In the genomic region with DNA sequence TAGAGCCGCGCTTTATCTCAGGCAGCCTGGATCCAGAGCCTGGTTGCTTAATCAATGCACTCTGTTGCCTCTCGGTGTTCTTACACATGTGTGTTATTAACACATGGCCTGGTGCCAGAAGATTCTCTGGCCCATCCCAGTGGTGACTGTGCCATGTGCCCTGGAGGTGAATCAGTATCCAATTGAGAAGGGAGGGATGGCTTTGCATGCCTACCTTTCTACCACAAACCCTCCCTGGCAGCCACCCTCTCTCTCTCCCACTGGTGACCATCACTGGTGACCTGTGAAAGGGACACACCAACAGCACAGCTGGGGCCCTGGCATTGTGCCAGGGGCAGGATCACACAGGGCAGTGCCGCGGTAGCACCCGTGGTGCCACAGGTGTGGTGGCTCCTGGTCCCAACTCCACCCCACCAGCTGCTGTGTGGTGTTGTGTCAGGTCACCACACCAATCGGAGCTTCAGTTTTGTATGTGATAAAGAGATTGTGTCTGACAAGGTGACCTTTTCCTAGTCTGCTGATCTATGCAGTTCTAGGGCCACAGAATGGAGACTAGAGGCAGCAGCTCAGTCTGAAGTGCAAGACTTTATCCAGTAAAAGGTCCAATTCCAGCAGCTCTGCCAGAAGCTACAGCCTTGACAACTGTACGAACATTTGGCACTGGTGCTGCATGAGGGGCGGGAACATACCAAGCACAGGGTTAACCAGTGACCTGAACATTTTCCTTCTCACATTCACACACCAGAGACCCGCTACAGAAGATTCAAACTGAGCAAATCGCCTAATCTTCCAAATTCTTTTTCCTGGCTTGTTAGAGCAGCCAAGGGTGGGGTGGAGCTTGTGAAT, we compare ENCODE assay signal across 11 cellular contexts. TPM values are rescaled to one million over a fixed set of nuclear protein-coding genes. Genes with fewer than 3 reads are reported as not detected.
DNase-seq lines count a peak whose midpoint lies in the region; ATAC-seq and TF ChIP-seq lines count a peak whose summit lies in the region.
"Had no signal": no experiment of that assay in that cellular context is flagged by ENCODE, and none has a peak within 500 bp of the region (broad histone marks: within the 10 kb centered on the region; RNA-seq: fewer than 3 reads in every experiment).

No MANE protein-coding gene starts in this region.

- 0 out of 2 replicates have a peak overlapping the region, but pooled peaks have one; percentile 47 for H2AFZ ChIP-seq in GM23338

- no peaks in the 10 kb centered on the region for H3K36me3 ChIP-seq in GM23338 (ENCODE audit: insufficient read depth)
- H3K36me3 ChIP-seq in RWPE2 (ENCODE audit: low read depth), result no peaks in the 10 kb centered on the region
- no peaks in the 10 kb centered on the region for H3K36me3 ChIP-seq in tibial artery

- H3K27me3 ChIP-seq in GM23338 (ENCODE audit: insufficient read depth), result peaks cover 11% of the 10 kb centered on the region
- no peaks in the 10 kb centered on the region for H3K27me3 ChIP-seq in RWPE2 (ENCODE audit: insufficient read depth, poor library complexity, severe bottlenecking)
- peaks cover 0 to 2% of the 10 kb centered on the region in 2 donors for H3K27me3 ChIP-seq in tibial artery

- H3K4me3 Mint-ChIP-seq in GM23338, result no peak overlapping the region
- H3K4me3 Mint-ChIP-seq: WTC11 had no signal

- no peak overlapping the region for H3K27ac ChIP-seq in GM23338 (ENCODE audit: low read depth)
- no peak overlapping the region for H3K27ac ChIP-seq in RWPE2 (ENCODE audit: poor library complexity, severe bottlenecking)
- no peak overlapping the region for H3K27ac ChIP-seq in tibial artery

- H3K4me1 ChIP-seq in GM23338 (ENCODE audit: insufficient read depth), result peaks cover 31% of the 10 kb centered on the region
- peaks cover 8% of the 10 kb centered on the region for H3K4me1 ChIP-seq in RWPE2 (ENCODE audit: insufficient read depth, poor library complexity, severe bottlenecking)
- H3K4me1 ChIP-seq in tibial artery, result peaks cover 0 to 11% (median 4%) of the 10 kb centered on the region in 4 donors

- DNase-seq in GM23338 (ENCODE audit: low spot score) (no peak), RWPE2 (ENCODE audit: low spot score) (peak; percentile 76), fibroblast of villous mesenchyme (ENCODE audit: low read depth) (peak; percentile 19), renal cortical epithelial cell (ENCODE audit: low read depth) (peak; percentile 82), tibial artery (no peak), GM20000 (ENCODE audit: low spot score) (no peak), NCI-H1092 (lab: John Stamatoyannopoulos, UW) (no peak)
- DNase-seq: activated naive CD4-positive, alpha-beta T cell treated with Interleukin-2 at 50 U/mL for 16 hours had no signal

- H3K36me3 Mint-ChIP-seq in GM23338 (ENCODE audit: low read depth), result no peaks in the 10 kb centered on the region
- H3K36me3 Mint-ChIP-seq: WTC11 had no signal

- H3K4me3 ChIP-seq in GM23338, result no peak overlapping the region
- no peak overlapping the region for H3K4me3 ChIP-seq in RWPE2 (ENCODE audit: severe bottlenecking)
- no peak overlapping the region for H3K4me3 ChIP-seq in fibroblast of villous mesenchyme (ENCODE audit: low read depth, low read length)
- H3K4me3 ChIP-seq in tibial artery, result no peak overlapping the region

- peaks cover 15% of the 10 kb centered on the region for H3K4me1 Mint-ChIP-seq in GM23338

- H3K9me3 ChIP-seq in RWPE2 (ENCODE audit: severe bottlenecking), result no peaks in the 10 kb centered on the region
- no peaks in the 10 kb centered on the region for H3K9me3 ChIP-seq in tibial artery

- no peaks in the 10 kb centered on the region for H3K79me2 ChIP-seq in GM23338 (replicated peaks; ENCODE audit: insufficient read depth)

- H3K9me2 ChIP-seq in GM23338 (ENCODE audit: insufficient read depth), result no peaks in the 10 kb centered on the region

- H4K20me1 ChIP-seq in GM23338 (replicated peaks; ENCODE audit: insufficient read depth), result no peaks in the 10 kb centered on the region

- H3F3A ChIP-seq in GM23338 (replicated peaks; ENCODE audit: low read depth), result 0 out of 2 replicates have a peak, but pooled peaks cover 4% of the 10 kb centered on the region

- TF ChIP-seq CTCF in GM23338 (conservative IDR thresholded peaks at IDR 0.05; ENCODE audit: low read depth in 2 of 2) (no peak), RWPE2 (IDR thresholded peaks at IDR 0.05; ENCODE audit: poor library complexity, severe bottlenecking) (no peak), fibroblast of villous mesenchyme (IDR thresholded peaks at IDR 0.05; ENCODE audit: insufficient read depth, low read depth, low read length) (no peak), tibial artery (IDR thresholded peaks at IDR 0.05) (no peak), GM20000 (IDR thresholded peaks at IDR 0.05; ENCODE audit: extremely low read depth, missing control alignments) (no peak)

- no peak overlapping the region for H3K27ac Mint-ChIP-seq in GM23338
- H3K27ac Mint-ChIP-seq: WTC11 had no signal

- intact Hi-C loops in tibial artery (cut with DNase I; ENCODE audit: low total_unique reads), result no loop called here

- no peaks in the 10 kb centered on the region for H3K9me3 Mint-ChIP-seq in GM23338
- H3K9me3 Mint-ChIP-seq: WTC11 had no signal

- H3K4me2 ChIP-seq in GM23338, result no peak overlapping the region

- peaks cover 2% of the 10 kb centered on the region for H3K27me3 Mint-ChIP-seq in GM23338 (ENCODE audit: insufficient read depth, low read depth, poor library complexity)

- no peak for ATAC-seq in GM23338
- peak; percentile 81 for ATAC-seq in RWPE2 (ENCODE audit: low read depth)
- no peak for ATAC-seq in GM21786 (IDR thresholded peaks at IDR 0.05; ENCODE audit: unreplicated experiment)

TF ChIP-seq in GM23338, 12 proteins besides CTCF, POLR2A, EP300 and RAD21 (continues in another document):
- TF ChIP-seq CREB1 (CRISPR knock-in tag; IDR thresholded peaks at IDR 0.05; ENCODE audit: low read depth), result no peak
- no peak for TF ChIP-seq STAT1 (IDR thresholded peaks at IDR 0.05; ENCODE audit: unreplicated experiment)
- TF ChIP-seq, protein P1, sequence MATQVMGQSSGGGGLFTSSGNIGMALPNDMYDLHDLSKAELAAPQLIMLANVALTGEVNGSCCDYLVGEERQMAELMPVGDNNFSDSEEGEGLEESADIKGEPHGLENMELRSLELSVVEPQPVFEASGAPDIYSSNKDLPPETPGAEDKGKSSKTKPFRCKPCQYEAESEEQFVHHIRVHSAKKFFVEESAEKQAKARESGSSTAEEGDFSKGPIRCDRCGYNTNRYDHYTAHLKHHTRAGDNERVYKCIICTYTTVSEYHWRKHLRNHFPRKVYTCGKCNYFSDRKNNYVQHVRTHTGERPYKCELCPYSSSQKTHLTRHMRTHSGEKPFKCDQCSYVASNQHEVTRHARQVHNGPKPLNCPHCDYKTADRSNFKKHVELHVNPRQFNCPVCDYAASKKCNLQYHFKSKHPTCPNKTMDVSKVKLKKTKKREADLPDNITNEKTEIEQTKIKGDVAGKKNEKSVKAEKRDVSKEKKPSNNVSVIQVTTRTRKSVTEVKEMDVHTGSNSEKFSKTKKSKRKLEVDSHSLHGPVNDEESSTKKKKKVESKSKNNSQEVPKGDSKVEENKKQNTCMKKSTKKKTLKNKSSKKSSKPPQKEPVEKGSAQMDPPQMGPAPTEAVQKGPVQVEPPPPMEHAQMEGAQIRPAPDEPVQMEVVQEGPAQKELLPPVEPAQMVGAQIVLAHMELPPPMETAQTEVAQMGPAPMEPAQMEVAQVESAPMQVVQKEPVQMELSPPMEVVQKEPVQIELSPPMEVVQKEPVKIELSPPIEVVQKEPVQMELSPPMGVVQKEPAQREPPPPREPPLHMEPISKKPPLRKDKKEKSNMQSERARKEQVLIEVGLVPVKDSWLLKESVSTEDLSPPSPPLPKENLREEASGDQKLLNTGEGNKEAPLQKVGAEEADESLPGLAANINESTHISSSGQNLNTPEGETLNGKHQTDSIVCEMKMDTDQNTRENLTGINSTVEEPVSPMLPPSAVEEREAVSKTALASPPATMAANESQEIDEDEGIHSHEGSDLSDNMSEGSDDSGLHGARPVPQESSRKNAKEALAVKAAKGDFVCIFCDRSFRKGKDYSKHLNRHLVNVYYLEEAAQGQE (IDR thresholded peaks at IDR 0.05; ENCODE audit: unreplicated experiment), result no peak

RNA-seq across cellular contexts. Expression of a gene that starts 9.1 kb away (rescaled TPM):
- not detected in 2 replicates for total RNA-seq in GM23338 (2014; rRNA removed; shearing (Covaris generic))
- polyA plus RNA-seq in GM23338 (2016; fragmentation: Nextera tagmentation; extraction: Ambion mirVana), result 0.19 and 0.23 TPM in 2 replicates
- total RNA-seq in fibroblast of villous mesenchyme (under 0.01 TPM in 2 replicates), renal cortical epithelial cell (0.45 and 0.87 TPM in 2 replicates)
- total RNA-seq: lung microvascular endothelial cell, WTC11 had no signal

RNA-seq across cellular contexts. Expression of a gene that starts 56.6 kb away (rescaled TPM):
- total RNA-seq in GM23338 (2014; rRNA removed; shearing (Covaris generic)), result 1.0 and 3.4 TPM in 2 replicates
- 2.4 and 3.1 TPM in 2 replicates for polyA plus RNA-seq in GM23338 (2016; fragmentation: Nextera tagmentation; extraction: Ambion mirVana)
- 1.3 and 1.7 TPM in 2 replicates for total RNA-seq in fibroblast of villous mesenchyme
- 3.5 and 6.0 TPM in 2 replicates for total RNA-seq in renal cortical epithelial cell

Comparison
In these comparisons a context has a peak if more than half of its experiments do, and no peak if none do; other contexts are left out.
1. DNase-seq: peak in RWPE2 (single experiment), fibroblast of villous mesenchyme (single experiment) and renal cortical epithelial cell (single experiment); none in GM23338 (single experiment), tibial artery (0 of 2), GM20000 (single experiment) and NCI-H1092 (single experiment).